ENCODE assay signal across 8 cellular contexts in genomic region chr16:11361751-11362742, GRCh38.
A peak's percentile ranks its signal among the peaks of the same experiment; 100 is the strongest.
DNase-seq lines count a peak whose midpoint lies in the region; ATAC-seq lines count a peak whose summit lies in the region.

No MANE protein-coding gene starts in this region.

- DNase-seq in SIG-M5 treated with dmso at 0.1 percent for 504 hours (lab: John Stamatoyannopoulos, UW; ENCODE audit: unreplicated experiment) (peak; percentile 35), SIG-M5 (lab: John Stamatoyannopoulos, UW) (no peak), KG1 (lab: John Stamatoyannopoulos, UW) (peak; percentile 48), COR-L47 (lab: John Stamatoyannopoulos, UW) (no peak), NCI-H146 treated with DMSO at 0.1 percent for 48 hours (lab: John Stamatoyannopoulos, UW; ENCODE audit: unreplicated experiment) (no peak)
- peak; percentile 6 for DNase-seq in activated T-helper 9 cell treated with anti-CD3 and anti-CD28 coated beads, Interleukin-2, amount 50 U/mL, for 16 hours (ENCODE audit: low read depth)
- peak; percentile 54 for DNase-seq in stimulated activated CD8-positive, alpha-beta memory T cell treated with anti-CD3 and anti-CD28 coated beads, Interleukin-4, amount 100 ng/mL, for 48 hours

- no peak for ATAC-seq in HG02970 (IDR thresholded peaks at IDR 0.05; ENCODE audit: low FRiP score, unreplicated experiment)

Comparison
In these comparisons a context has a peak if more than half of its experiments do, and no peak if none do; other contexts are left out.
1. DNase-seq: peak in SIG-M5 treated with dmso at 0.1 percent for 504 hours (single experiment), KG1 (single experiment), activated T-helper 9 cell treated with anti-CD3 and anti-CD28 coated beads, Interleukin-2, amount 50 U/mL, for 16 hours (single experiment) and stimulated activated CD8-positive, alpha-beta memory T cell treated with anti-CD3 and anti-CD28 coated beads, Interleukin-4, amount 100 ng/mL, for 48 hours (single experiment); none in SIG-M5 (single experiment), COR-L47 (single experiment) and NCI-H146 treated with DMSO at 0.1 percent for 48 hours (single experiment).